Comparison of ENCODE assay signal across 21 cellular contexts in the genomic region with DNA sequence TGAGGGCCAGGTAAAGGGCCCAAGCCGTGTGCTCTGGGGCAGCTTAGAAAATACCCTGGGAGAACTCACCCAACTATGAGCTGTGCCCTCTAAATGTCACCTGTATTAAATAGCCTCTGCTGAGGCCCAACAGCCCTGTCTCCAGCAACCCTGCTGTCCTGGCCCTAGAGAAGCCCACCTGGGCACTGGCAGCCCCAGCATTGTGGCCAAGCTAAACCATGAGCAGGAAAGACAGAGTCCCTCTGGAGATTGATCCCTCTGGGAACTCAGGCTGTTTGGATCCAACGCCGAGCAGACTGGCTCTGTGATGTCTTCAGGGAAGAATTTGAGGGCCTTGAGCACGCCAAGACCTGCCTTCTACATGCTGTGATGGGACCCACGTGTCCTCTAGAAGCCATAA.
DNase-seq lines count a peak whose midpoint lies in the region; ATAC-seq, FAIRE-seq and TF ChIP-seq lines count a peak whose summit lies in the region.
"Had no signal": no experiment of that assay in that cellular context is flagged by ENCODE, and none has a peak within 500 bp of the region (broad histone marks: within the 10 kb centered on the region; RNA-seq: fewer than 3 reads in every experiment).

No MANE protein-coding gene starts in this region.

- H4K8ac ChIP-seq in H1 (ENCODE audit: extremely low read depth, insufficient read depth, low read length), result no peak overlapping the region
- H4K8ac ChIP-seq in neuronal stem cell (ENCODE audit: low read depth, low read length), result no peak overlapping the region

- H3K4me2 ChIP-seq in GM23338 (peak overlapping the region; percentile 41), H1 (ENCODE audit: insufficient read depth in 1 of 2, low read depth in 2 of 2, low read length in 2 of 2) (peak overlapping the region in 1 of 2 experiments; percentile 36; a peak in 1 of 4 replicates), neuronal stem cell (ENCODE audit: insufficient read depth, low read length, poor library complexity, severe bottlenecking) (no peak overlapping the region)
- H3K4me2 ChIP-seq: BLaER1 had no signal

- H3K4me3 ChIP-seq in GM23338 (no peak overlapping the region), H1 (ENCODE audit: extremely low read depth in 1 of 4, insufficient read depth in 2 of 4, low read depth in 3 of 4, low read length in 4 of 4) (no peak overlapping the region), neuronal stem cell (ENCODE audit: low read length in 2 of 2) (no peak overlapping the region)
- H3K4me3 ChIP-seq: BLaER1, K562, MG63 had no signal

- POLR2A ChIA-PET in RWPE1 (lab: Yijun Ruan, JAX; ENCODE audit: low non-redundant PET), result no interaction called here
- POLR2A ChIA-PET in H1 (lab: Charles Lee; ENCODE audit: partially characterized antibody), result interaction anchor here (1.1 kb wide), 2 partner anchors 11 kb away, joined by 3 to 4 read pairs; no protein-coding TSS in a partner anchor

- no peak overlapping the region for H3K56ac ChIP-seq in H1 (replicated peaks; ENCODE audit: insufficient read length, low read depth, low read length)

- no peak for TF ChIP-seq POLR2A in H1 (IDR thresholded peaks at IDR 0.05; ENCODE audit: control extremely low read depth in 1 of 2, low read depth in 2 of 2, low read length in 2 of 2)

- H2BK120ac ChIP-seq in H1 (replicated peaks; ENCODE audit: low read depth, low read length) (no peak overlapping the region), neuronal stem cell (ENCODE audit: low read depth, low read length) (no peak overlapping the region)

- H3K36me3 ChIP-seq in GM23338 (ENCODE audit: insufficient read depth) (no peaks in the 10 kb centered on the region), H1 (ENCODE audit: control insufficient read depth in 2 of 4, insufficient read depth in 4 of 4, low read length in 3 of 4) (no peaks in the 10 kb centered on the region), neuronal stem cell (replicated peaks in 1 of 2; ENCODE audit: control insufficient read depth in 2 of 2, insufficient read depth in 2 of 2, low read length in 2 of 2) (no peaks in the 10 kb centered on the region)
- H3K36me3 ChIP-seq: BLaER1, MG63 had no signal

- peaks cover 23% of the 10 kb centered on the region for H3K4me1 Mint-ChIP-seq in GM23338

- H3K14ac ChIP-seq in H1 (ENCODE audit: insufficient read length) (no peak overlapping the region), neuronal stem cell (ENCODE audit: low read length) (no peak overlapping the region)

- H3K36me3 Mint-ChIP-seq in GM23338 (ENCODE audit: low read depth), result no peaks in the 10 kb centered on the region

- H3K27me3 ChIP-seq in GM23338 (ENCODE audit: insufficient read depth) (no peaks in the 10 kb centered on the region), H1 (replicated peaks in 1 of 4; ENCODE audit: control insufficient read depth in 3 of 4, extremely low read depth in 1 of 4, insufficient read depth in 3 of 4, low read length in 3 of 4) (no peaks in the 10 kb centered on the region), neuronal stem cell (ENCODE audit: control insufficient read depth in 3 of 3, insufficient read depth in 3 of 3, low read depth in 1 of 3, low read length in 3 of 3) (no peaks in the 10 kb centered on the region)
- H3K27me3 ChIP-seq: MG63 had no signal

- H3K9me2 ChIP-seq in GM23338 (ENCODE audit: insufficient read depth), result peaks cover 7% of the 10 kb centered on the region

- no peaks in the 10 kb centered on the region for H3F3A ChIP-seq in GM23338 (replicated peaks; ENCODE audit: low read depth)

- no peak overlapping the region for H3K27ac ChIP-seq in GM23338 (ENCODE audit: low read depth)
- peak overlapping the region; percentile 16; the same call in 1 of the 2 replicates for H3K27ac ChIP-seq in RWPE1
- no peak overlapping the region; the same call in 1 of the 2 replicates for H3K27ac ChIP-seq in H1 (ENCODE audit: low read depth, low read length)
- H3K27ac ChIP-seq in neuronal stem cell (replicated peaks; ENCODE audit: low read length), result no peak overlapping the region
- H3K27ac ChIP-seq: BLaER1 had no signal

- ATAC-seq in GM23338 (peak; percentile 21; the same call in 2 of the 3 replicates), HG03460 (IDR thresholded peaks at IDR 0.05; ENCODE audit: unreplicated experiment) (no peak)
- ATAC-seq: K562, Right ventricle myocardium inferior had no signal

- no peaks in the 10 kb centered on the region for H3K9me3 Mint-ChIP-seq in GM23338
- H3K9me3 Mint-ChIP-seq: CD4-positive, alpha-beta T cell had no signal

- no peaks in the 10 kb centered on the region for H3K23me2 ChIP-seq in H1 (ENCODE audit: low read depth, low read length)

- TF ChIP-seq CTCF in GM23338 (conservative IDR thresholded peaks at IDR 0.05; ENCODE audit: low read depth in 2 of 2) (no peak), RWPE1 (conservative IDR thresholded peaks at IDR 0.05; ENCODE audit: low read depth) (no peak), H1 (IDR thresholded peaks at IDR 0.05; ENCODE audit: control extremely low read depth in 1 of 3, insufficient read depth in 1 of 3, low read depth in 1 of 3, low read length in 3 of 3) (no peak)

- H4K5ac ChIP-seq in H1 (ENCODE audit: insufficient read length, low read depth, low read length), result no peak overlapping the region

- TF ChIP-seq RAD21 in H1 (IDR thresholded peaks at IDR 0.05 in 1 of 2, conservative IDR thresholded peaks at IDR 0.05 in 1 of 2; ENCODE audit: low read depth in 2 of 2, low read length in 2 of 2), result no peak

- H4K20me1 ChIP-seq in GM23338 (replicated peaks; ENCODE audit: insufficient read depth) (no peaks in the 10 kb centered on the region), H1 (replicated peaks in 1 of 2; ENCODE audit: control insufficient read depth in 1 of 2, insufficient read depth in 2 of 2, low read length in 2 of 2) (no peaks in the 10 kb centered on the region)
- H4K20me1 ChIP-seq: BLaER1 had no signal

- H2AFZ ChIP-seq in GM23338, result peak overlapping the region; percentile 67
- H2AFZ ChIP-seq in H1 (ENCODE audit: low read length), result no peak overlapping the region
- H2AFZ ChIP-seq in neuronal stem cell (ENCODE audit: low read length), result no peak overlapping the region

- H3K4ac ChIP-seq in H1 (replicated peaks; ENCODE audit: insufficient read length, low read depth, low read length) (no peak overlapping the region), neuronal stem cell (ENCODE audit: low read length) (no peak overlapping the region)

- H4K91ac ChIP-seq in H1 (replicated peaks; ENCODE audit: insufficient read length, low read length), result no peak overlapping the region
- H4K91ac ChIP-seq in neuronal stem cell (ENCODE audit: low read depth, low read length, poor library complexity), result no peak overlapping the region

- H3K23ac ChIP-seq in H1 (ENCODE audit: insufficient read length), result no peak overlapping the region
- peak overlapping the region; percentile 1 for H3K23ac ChIP-seq in neuronal stem cell (ENCODE audit: low read depth, low read length, poor library complexity)

- no peak overlapping the region for H2BK12ac ChIP-seq in H1 (ENCODE audit: low read depth, low read length)
- no peak overlapping the region for H2BK12ac ChIP-seq in neuronal stem cell (ENCODE audit: low read length)

- H3K27me3 Mint-ChIP-seq in GM23338 (ENCODE audit: insufficient read depth, low read depth, poor library complexity), result peaks cover 2% of the 10 kb centered on the region

- H3K9me3 ChIP-seq in H1 (ENCODE audit: insufficient read depth in 2 of 2, low read depth in 1 of 2, low read length in 1 of 2), result no peaks in the 10 kb centered on the region
- no peaks in the 10 kb centered on the region for H3K9me3 ChIP-seq in neuronal stem cell (replicated peaks in 1 of 2; ENCODE audit: control insufficient read depth in 2 of 2, insufficient read depth in 1 of 2, low read depth in 1 of 2, low read length in 2 of 2)
- H3K9me3 ChIP-seq: BLaER1, Caco-2, MG63 had no signal

- H3K79me2 ChIP-seq in GM23338 (replicated peaks; ENCODE audit: insufficient read depth) (no peaks in the 10 kb centered on the region), H1 (ENCODE audit: control insufficient read depth in 1 of 2, insufficient read depth in 2 of 2, low read length in 2 of 2) (no peaks in the 10 kb centered on the region)

- H2BK15ac ChIP-seq in H1 (ENCODE audit: low read length) (no peak overlapping the region), neuronal stem cell (ENCODE audit: low read length) (no peak overlapping the region)

- DNase-seq in GM23338 (ENCODE audit: low spot score) (no peak), RWPE1 (ENCODE audit: low spot score) (no peak), H1 (ENCODE audit: low read depth in 1 of 2, low spot score in 2 of 2) (no peak), neuronal stem cell (ENCODE audit: low spot score) (no peak), NCI-H1092 treated with DMSO at 0.1 percent for 48 hours (lab: John Stamatoyannopoulos, UW) (no peak), retina (no peak), HTR-8/SVneo (ENCODE audit: insufficient read length, low spot score) (no peak)
- DNase-seq: Caco-2; CD4-positive, alpha-beta T cell; DMS153; MG63; NCI-H1417 treated with DMSO at 0.1 percent for 48 hours; NCI-H187 treated with DMSO at 0.1 percent for 48 hours; NCI-H774 had no signal

- H2AK5ac ChIP-seq in H1 (ENCODE audit: low read depth, low read length) (no peak overlapping the region), neuronal stem cell (ENCODE audit: low read depth, low read length) (no peak overlapping the region)

- CTCF ChIA-PET in RWPE1 (lab: Yijun Ruan, JAX), result no interaction called here
- CTCF ChIA-PET in H1 (lab: Charles Lee; ENCODE audit: partially characterized antibody), result interaction anchor here (0.6 to 2.3 kb wide), 11 partner anchors 15 to 420 kb away, joined by 3 to 8 read pairs (median 4); no protein-coding TSS in a partner anchor

- peak overlapping the region; percentile 44; the same call in 1 of the 2 replicates for H2BK20ac ChIP-seq in H1 (ENCODE audit: low read length)

- TF ChIP-seq EP300 in H1 (IDR thresholded peaks at IDR 0.05; ENCODE audit: borderline replicate concordance in 1 of 2, low read depth in 2 of 2, low read length in 2 of 2), result no peak

- FAIRE-seq in H1 (lab: Jason Lieb, UNC) (no peak), HTR-8/SVneo (lab: Jason Lieb, UNC) (no peak)
- FAIRE-seq: G401.6, GM12892, K562, RCC 7860 had no signal

- H3K18ac ChIP-seq in H1 (ENCODE audit: extremely low read depth, low read length) (peak overlapping the region; percentile 40; the same call in 1 of the 2 replicates), neuronal stem cell (ENCODE audit: low read length) (peak overlapping the region; percentile 36)

- H3K4me3 Mint-ChIP-seq in GM23338, result no peak overlapping the region
- H3K4me3 Mint-ChIP-seq: CD4-positive, alpha-beta T cell had no signal

- H3K9ac ChIP-seq in H1 (replicated peaks in 1 of 4; ENCODE audit: extremely low read depth in 1 of 4, low read depth in 3 of 4, low read length in 3 of 4) (no peak overlapping the region), neuronal stem cell (ENCODE audit: low read depth, low read length, poor library complexity) (no peak overlapping the region)
- H3K9ac ChIP-seq: BLaER1 had no signal

- H3K27ac Mint-ChIP-seq in GM23338, result no peak overlapping the region
- H3K27ac Mint-ChIP-seq: CD4-positive, alpha-beta T cell had no signal

- H3K79me1 ChIP-seq in H1 (ENCODE audit: low read depth, low read length) (no peaks in the 10 kb centered on the region), neuronal stem cell (ENCODE audit: low read depth, low read length) (no peaks in the 10 kb centered on the region)

- 76% methylated on average over 5 of the region's 5 CpGs; no CpG with 5 or more reads in 1 of the 2 experiments for WGBS in H1 (ENCODE audit: extremely low coverage in 1 of 2, insufficient coverage in 1 of 2, insufficient read length in 1 of 2, insufficient replicate concordance in 2 of 2, low coverage in 1 of 2, low lambda C conversion rate in 2 of 2, missing lambda C conversion rate in 1 of 2), 2 experiments
- WGBS in neuronal stem cell (ENCODE audit: extremely low coverage in 2 of 2, insufficient read length in 2 of 2, insufficient replicate concordance in 1 of 2), 2 donors, result no CpG with 5 or more reads among the region's 5 CpGs

- H3K4me1 ChIP-seq in GM23338 (ENCODE audit: insufficient read depth) (peaks cover 19% of the 10 kb centered on the region), H1 (replicated peaks in 1 of 4; ENCODE audit: control insufficient read depth in 3 of 4, insufficient read depth in 4 of 4, low read length in 3 of 4) (peaks cover 7 to 12% (median 9%) of the 10 kb centered on the region in 4 experiments; a peak in 6 of 7 replicates), neuronal stem cell (ENCODE audit: control insufficient read depth in 2 of 2, insufficient read depth in 1 of 2, low read depth in 1 of 2, low read length in 2 of 2) (peaks cover 0 to 5% of the 10 kb centered on the region in 2 donors)
- H3K4me1 ChIP-seq: BLaER1, Caco-2 had no signal

- no peak overlapping the region for H2BK5ac ChIP-seq in H1 (ENCODE audit: low read depth, low read length)
- H2BK5ac ChIP-seq in neuronal stem cell (ENCODE audit: low read length), result no peak overlapping the region
